12 cellular contexts compared by ENCODE assay signal in the genomic region with DNA sequence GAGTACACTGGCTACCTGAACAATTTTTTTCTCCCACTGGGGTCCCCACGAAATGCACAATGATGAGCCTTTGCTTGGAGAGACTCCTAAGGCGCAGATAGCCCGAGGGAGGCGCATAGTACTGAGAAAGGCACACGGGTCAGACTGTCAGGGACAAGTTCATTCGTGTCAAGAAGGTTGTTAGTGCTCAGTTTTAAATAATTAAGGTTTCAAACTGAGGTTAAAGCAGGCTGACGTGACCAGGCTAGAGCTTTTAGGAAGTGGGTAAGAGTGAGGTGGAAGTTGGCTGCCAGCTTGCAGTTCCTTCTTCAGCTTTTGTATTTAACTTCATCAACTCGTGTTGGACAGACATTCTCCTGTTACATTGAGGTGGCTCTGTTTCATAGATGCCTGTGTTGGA. TPM values are rescaled to one million over a fixed set of nuclear protein-coding genes. Genes with fewer than 3 reads are reported as not detected.
A peak's percentile ranks its signal among the peaks of the same experiment; 100 is the strongest.
DNase-seq lines count a peak whose midpoint lies in the region; ATAC-seq and TF ChIP-seq lines count a peak whose summit lies in the region.
"Had no signal": no experiment of that assay in that cellular context is flagged by ENCODE, and none has a peak within 500 bp of the region (broad histone marks: within the 10 kb centered on the region; RNA-seq: fewer than 3 reads in every experiment).

No MANE protein-coding gene starts in this region.

- no peak for TF ChIP-seq CTCF in foreskin keratinocyte (conservative IDR thresholded peaks at IDR 0.05)

- H3K27ac ChIP-seq in foreskin keratinocyte, result peak overlapping the region; percentile 10
- H3K27ac ChIP-seq: RWPE1 had no signal

- DNase-seq in CD1c-positive myeloid dendritic cell (ENCODE audit: extremely low spot score) (peak; percentile 48), NOMO-1 (lab: John Stamatoyannopoulos, UW; ENCODE audit: unreplicated experiment in 2 of 2) (peak; percentile 35 to 79), foreskin keratinocyte (no peak), SW 1271 (lab: John Stamatoyannopoulos, UW) (no peak), SW480 (ENCODE audit: low spot score) (no peak), cortex of kidney (lab: John Stamatoyannopoulos, UW) (no peak)
- DNase-seq: activated B cell treated with CpG ODN at 0.5 μM for 24 hours; activated T-cell treated with anti-CD3 and anti-CD28 coated beads, Interleukin-2, amount 50 U/mL, for 72 hours; AML-193 had no signal

- H3K4me1 ChIP-seq in foreskin keratinocyte, result peaks cover 28% of the 10 kb centered on the region

- H3K27me3 ChIP-seq in foreskin keratinocyte, result no peaks in the 10 kb centered on the region

- ATAC-seq in GM19467 (IDR thresholded peaks at IDR 0.05; ENCODE audit: unreplicated experiment) (peak; percentile 52), foreskin keratinocyte (peak; percentile 73), HG03280 (IDR thresholded peaks at IDR 0.05; ENCODE audit: unreplicated experiment) (no peak)
- ATAC-seq: activated T-cell treated with anti-CD3 and anti-CD28 coated beads, Interleukin-2, amount 50 U/mL, for 72 hours had no signal

RNA-seq across cellular contexts. Expression of gene RBM33, which starts 31.6 kb away (rescaled TPM):
- 21.0 and 23.0 TPM in 2 replicates for total RNA-seq in foreskin keratinocyte
- 6.1 and 6.5 TPM in 2 replicates for polyA plus RNA-seq in foreskin keratinocyte

Comparison
In these comparisons a context has a peak if more than half of its experiments do, and no peak if none do; other contexts are left out.
1. DNase-seq: peak in CD1c-positive myeloid dendritic cell (single experiment) and NOMO-1 (2 of 2); none in foreskin keratinocyte (0 of 2), SW 1271 (0 of 2), SW480 (single experiment) and cortex of kidney (single experiment).